Comparison of ENCODE assay signal across 9 cellular contexts in the genomic region with DNA sequence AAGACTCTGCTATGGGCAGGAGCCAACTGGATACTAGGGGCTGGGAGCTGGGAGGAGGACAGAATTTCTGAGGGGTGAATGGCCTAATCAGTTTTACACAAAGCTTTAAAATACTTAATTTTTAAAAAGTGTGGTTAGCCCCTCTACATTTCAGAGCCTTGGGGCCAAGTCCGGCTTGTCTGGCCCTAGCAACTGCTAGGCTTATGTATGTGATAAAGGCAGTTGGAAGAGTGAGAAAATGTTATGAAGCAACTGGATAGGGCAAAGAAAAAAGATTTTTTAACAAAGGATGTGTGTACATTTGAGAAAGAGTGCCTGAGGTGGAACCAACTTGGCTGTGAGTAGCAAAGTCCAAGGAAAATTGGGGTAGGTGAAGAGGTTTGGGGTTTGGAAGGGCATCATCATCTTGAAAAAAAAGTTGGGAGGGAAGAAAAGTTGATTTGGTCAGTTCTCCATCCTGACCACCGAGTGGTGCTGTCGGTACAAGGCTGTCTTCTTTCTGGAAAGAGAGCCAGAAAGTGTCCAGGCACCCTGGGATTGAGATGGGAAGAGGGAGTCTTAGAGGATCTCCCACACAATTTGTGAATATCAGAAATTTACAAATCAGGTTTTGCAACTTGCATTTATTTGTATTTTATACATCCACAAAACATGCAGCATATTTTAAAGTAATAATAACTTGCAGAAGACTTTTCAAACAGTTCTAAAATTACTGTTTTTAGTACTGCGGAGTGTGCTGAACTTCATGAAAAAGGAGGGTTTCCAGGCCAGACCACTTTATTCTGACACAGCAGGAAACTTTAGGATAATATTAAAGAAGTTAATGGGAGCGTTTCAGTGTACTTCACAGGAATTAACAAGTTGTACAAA. TPM values are rescaled to one million over a fixed set of nuclear protein-coding genes. Genes with fewer than 3 reads are reported as not detected.
DNase-seq lines count a peak whose midpoint lies in the region; ATAC-seq and TF ChIP-seq lines count a peak whose summit lies in the region.
"Had no signal": no experiment of that assay in that cellular context is flagged by ENCODE, and none has a peak within 500 bp of the region (broad histone marks: within the 10 kb centered on the region; RNA-seq: fewer than 3 reads in every experiment).

No MANE protein-coding gene starts in this region.

- H3K27me3 Mint-ChIP-seq in progenitor cell of endocrine pancreas, result no peaks in the 10 kb centered on the region

- no peaks in the 10 kb centered on the region for H3K9me3 Mint-ChIP-seq in progenitor cell of endocrine pancreas (ENCODE audit: low read depth)
- H3K9me3 Mint-ChIP-seq: IgD-negative memory B cell had no signal

- peaks cover 15% of the 10 kb centered on the region for H3K4me1 ChIP-seq in SJCRH30

- no peak overlapping the region for H3K27ac Mint-ChIP-seq in progenitor cell of endocrine pancreas

- H3K36me3 ChIP-seq in SJCRH30, result no peaks in the 10 kb centered on the region

- no peaks in the 10 kb centered on the region for H3K4me1 Mint-ChIP-seq in progenitor cell of endocrine pancreas (ENCODE audit: low read depth)

- no peaks in the 10 kb centered on the region for H3K27me3 ChIP-seq in SJCRH30

- H3K9me3 ChIP-seq in SJCRH30 (replicated peaks), result no peaks in the 10 kb centered on the region

- H3K4me3 Mint-ChIP-seq in progenitor cell of endocrine pancreas (ENCODE audit: low read depth), result no peak overlapping the region
- H3K4me3 Mint-ChIP-seq: IgD-negative memory B cell had no signal

- H3K4me3 ChIP-seq in SJCRH30 (no peak overlapping the region), fibroblast of the aortic adventitia (ENCODE audit: low read depth, low read length) (no peak overlapping the region)

- H3K36me3 Mint-ChIP-seq in progenitor cell of endocrine pancreas (ENCODE audit: insufficient read depth), result no peaks in the 10 kb centered on the region

- TF ChIP-seq CTCF in fibroblast of the aortic adventitia (IDR thresholded peaks at IDR 0.05; ENCODE audit: insufficient read depth, low read length) (peak; percentile 84), progenitor cell of endocrine pancreas (IDR thresholded peaks at IDR 0.05; ENCODE audit: unreplicated experiment) (peak; percentile 80)

- H3K27ac ChIP-seq in SJCRH30, result no peak overlapping the region

- DNase-seq in COLO829 (ENCODE audit: low spot score) (peak; percentile 80), HCEC 1CT (peak; percentile 70), SJCRH30 (peak; percentile 39 to 68), fibroblast of the aortic adventitia (ENCODE audit: low read depth) (peak; percentile 70), progenitor cell of endocrine pancreas (ENCODE audit: low spot score, unreplicated experiment) (no peak), foreskin melanocyte (no peak)
- DNase-seq in activated CD8-positive, alpha-beta memory T cell treated with anti-CD3 and anti-CD28 coated beads, Interleukin-2, amount 50 U/mL, for 4 hours, result no peak

- ATAC-seq in GM18511 (IDR thresholded peaks at IDR 0.05; ENCODE audit: unreplicated experiment), result no peak

RNA-seq across cellular contexts. Expression of a gene that starts 10.5 kb away (rescaled TPM):
- 0.20 and 0.47 TPM in 2 replicates for total RNA-seq in SJCRH30 (2014; rRNA removed; shearing (Covaris generic))
- total RNA-seq in fibroblast of the aortic adventitia (ENCODE audit: low replicate concordance), result 4.5 and 7.0 TPM in 2 replicates
- 0.07 TPM in 1 of 2 replicates, not detected in the other for total RNA-seq in progenitor cell of endocrine pancreas

RNA-seq across cellular contexts. Expression of a gene that starts 15.1 kb away (rescaled TPM):
- total RNA-seq in SJCRH30 (2014; rRNA removed; shearing (Covaris generic)), result 21.9 and 22.0 TPM in 2 replicates
- total RNA-seq in fibroblast of the aortic adventitia (ENCODE audit: low replicate concordance) (27.4 and 98.4 TPM in 2 replicates), progenitor cell of endocrine pancreas (48.1 and 50.2 TPM in 2 replicates)

Comparison
In these comparisons a context has a peak if more than half of its experiments do, and no peak if none do; other contexts are left out.
1. DNase-seq: peak in COLO829 (single experiment), HCEC 1CT (single experiment), SJCRH30 (2 of 2) and fibroblast of the aortic adventitia (single experiment); none in progenitor cell of endocrine pancreas (single experiment), foreskin melanocyte (single experiment) and activated CD8-positive, alpha-beta memory T cell treated with anti-CD3 and anti-CD28 coated beads, Interleukin-2, amount 50 U/mL, for 4 hours (single experiment).